ENCODE assay signal across 9 cellular contexts in the genomic region with DNA sequence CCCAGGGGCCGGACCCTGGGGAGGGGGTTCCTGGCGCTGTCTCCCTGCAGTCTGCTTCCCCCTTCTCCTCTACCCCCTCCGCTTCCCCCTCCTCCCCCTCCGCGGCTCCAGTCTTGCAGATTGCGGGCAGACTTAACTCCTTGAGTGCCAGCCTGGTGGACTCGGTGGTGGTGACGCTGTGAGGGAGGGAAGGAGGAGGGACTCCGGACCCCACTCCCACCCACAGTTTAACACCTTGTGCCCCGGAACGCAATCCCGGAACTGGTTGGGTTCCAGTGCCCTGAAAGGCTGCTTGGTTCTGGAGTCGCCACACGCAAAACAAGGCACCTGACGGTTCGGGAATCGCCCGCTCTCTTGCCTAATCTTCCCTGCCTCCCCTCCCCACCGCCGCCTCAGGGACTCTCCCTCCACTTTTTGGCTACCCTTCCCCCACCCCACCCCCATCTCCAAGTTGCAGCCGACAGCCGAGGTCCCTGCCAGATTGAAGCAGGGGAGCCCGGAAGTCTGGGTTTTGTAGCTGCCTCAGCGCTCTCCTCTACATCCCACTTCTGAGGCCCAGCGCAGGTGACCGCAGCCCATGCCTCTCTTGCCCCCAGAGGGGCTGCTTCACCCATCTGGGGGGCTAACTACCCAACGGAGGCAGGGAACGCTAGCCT. TPM values are rescaled to one million over a fixed set of nuclear protein-coding genes. Genes with fewer than 3 reads are reported as not detected.
DNase-seq lines count a peak whose midpoint lies in the region; ATAC-seq lines count a peak whose summit lies in the region.
"Had no signal": no experiment of that assay in that cellular context is flagged by ENCODE, and none has a peak within 500 bp of the region (broad histone marks: within the 10 kb centered on the region; RNA-seq: fewer than 3 reads in every experiment).

No MANE protein-coding gene starts in this region.

- intact Hi-C loops in right cardiac atrium (cut with DNase I), result loop anchor here in 3 of 4 donors (2.0 to 5.0 kb wide), 3 partner anchors 21 to 137 kb away; partner anchors contain the start of gene DDX6 (in 1 of the 3)
- intact Hi-C loops in posterior vena cava (cut with DNase I), result loop anchor here (5.0 to 10.0 kb wide), 2 partner anchors 37 to 235 kb away; no protein-coding TSS in a partner anchor

- H3K4me1 ChIP-seq in right cardiac atrium (ENCODE audit: control insufficient read depth, insufficient read depth, low read length), result no peaks in the 10 kb centered on the region

- H3K27me3 ChIP-seq in right cardiac atrium (ENCODE audit: control insufficient read depth, insufficient read depth), result no peaks in the 10 kb centered on the region

- WGBS in right cardiac atrium, result 0% methylated on average over 26 of the region's 28 CpGs

- peak overlapping the region; percentile 97 for H3K27ac ChIP-seq in angular gyrus (ENCODE audit: low read depth, low read length)
- peak overlapping the region; percentile 90 for H3K27ac ChIP-seq in right cardiac atrium (ENCODE audit: low read length)

- H3K4me3 ChIP-seq in right cardiac atrium (ENCODE audit: low read length), result peak overlapping the region; percentile 94

- peak; percentile 81 for DNase-seq in ELR (ENCODE audit: low read depth)
- peak; percentile 52 for DNase-seq in NCI-H1092 (lab: John Stamatoyannopoulos, UW)
- DNase-seq in T follicular helper cell (ENCODE audit: low read depth), result peak; percentile 76
- peak; percentile 87 to 94 (median 94) for DNase-seq in right cardiac atrium
- peak; percentile 96 for DNase-seq in posterior vena cava (ENCODE audit: low spot score)

- no peaks in the 10 kb centered on the region for H3K9me3 ChIP-seq in right cardiac atrium (ENCODE audit: control insufficient read depth, low read length)

- ATAC-seq in right cardiac atrium (peak; percentile 64 to 70), HG02938 (IDR thresholded peaks at IDR 0.05; ENCODE audit: unreplicated experiment) (no peak), GM21576 (IDR thresholded peaks at IDR 0.05; ENCODE audit: unreplicated experiment) (no peak)

RNA-seq across cellular contexts. Expression of gene BCL9L, which starts 3.9 kb away (rescaled TPM):
- total RNA-seq in right cardiac atrium, result 10 to 100 TPM; 44.0 to 76.7 (median 54.6) TPM
- polyA plus RNA-seq in right cardiac atrium, result 29.9 TPM
- 10 to 100 TPM; 89.2 to 89.5 TPM for total RNA-seq in posterior vena cava

RNA-seq across cellular contexts. Expression of gene UPK2, which starts 26.5 kb away (rescaled TPM):
- total RNA-seq in right cardiac atrium, result not detected
- polyA plus RNA-seq in right cardiac atrium, result not detected
- total RNA-seq in posterior vena cava, result not detected
- total RNA-seq: glomerular endothelial cell had no signal

RNA-seq across cellular contexts. Expression of gene FOXR1, which starts 41.9 kb away (rescaled TPM):
- total RNA-seq in right cardiac atrium (not detected), posterior vena cava (not detected)
- polyA plus RNA-seq in right cardiac atrium, result not detected
- total RNA-seq: glomerular endothelial cell had no signal

RNA-seq across cellular contexts. Expression of gene CXCR5, which starts 45.9 kb away (rescaled TPM):
- not detected for total RNA-seq in right cardiac atrium
- 0.34 TPM for polyA plus RNA-seq in right cardiac atrium
- total RNA-seq in posterior vena cava, result under 1 TPM in 1 of 2 donors, not detected in 1; 0.10 TPM
- total RNA-seq: glomerular endothelial cell had no signal

Comparison
In these comparisons a context has a peak if more than half of its experiments do, and no peak if none do; other contexts are left out.
1. ATAC-seq: peak in right cardiac atrium (2 of 2); none in HG02938 (single experiment) and GM21576 (single experiment).
2. Peak in every context shown above with its lines, with median percentiles within 50 percentile points of each other: DNase-seq.